In genomic region chrX:149531599-149531998, GRCh38 we compare ENCODE assay signal across 12 cellular contexts. TPM values are rescaled to one million over a fixed set of nuclear protein-coding genes. Genes with fewer than 3 reads are reported as not detected.
DNase-seq lines count a peak whose midpoint lies in the region; ATAC-seq and TF ChIP-seq lines count a peak whose summit lies in the region.
"Had no signal": no experiment of that assay in that cellular context is flagged by ENCODE, and none has a peak within 500 bp of the region (broad histone marks: within the 10 kb centered on the region; RNA-seq: fewer than 3 reads in every experiment).

No MANE protein-coding gene starts in this region.

- TF ChIP-seq POLR2A in NB4 (IDR thresholded peaks at IDR 0.05; ENCODE audit: extremely low read depth, insufficient read length) = no peak

- no peak overlapping the region for H3K27ac ChIP-seq in brain microvascular endothelial cell

- peak; percentile 60 to 77 for ATAC-seq in activated T-cell treated with anti-CD3 and anti-CD28 coated beads, Interleukin-2, amount 50 U/mL, for 4 hours
- peak; percentile 63 for ATAC-seq in HG02798 (IDR thresholded peaks at IDR 0.05; ENCODE audit: poor library complexity, unreplicated experiment)
- ATAC-seq: PC-3 had no signal

- no peak overlapping the region for H3K4me3 ChIP-seq in NB4 (ENCODE audit: low read depth, low read length)
- H3K4me3 ChIP-seq in brain microvascular endothelial cell (ENCODE audit: low read depth, low read length) = no peak overlapping the region

- H3K27me3 ChIP-seq in brain microvascular endothelial cell (replicated peaks) = no peaks in the 10 kb centered on the region

- no peak overlapping the region for H3K4me3 Mint-ChIP-seq in activated T-cell treated with anti-CD3 and anti-CD28 coated beads, Interleukin-2, amount 50 U/mL, for 4 hours
- H3K4me3 Mint-ChIP-seq in stimulated activated naive CD8-positive, alpha-beta T cell treated with anti-CD3 and anti-CD28 coated beads, Interleukin-15, Interleukin-2, amounts not matched to agents 100 ng/mL and 50 ng/mL, for 24 hours = no peak overlapping the region
- H3K4me3 Mint-ChIP-seq: activated CD4-positive, alpha-beta T cell treated with anti-CD3 and anti-CD28 coated beads, Interleukin-2, amount 10 ng/mL, durations not matched to agents 24 days and 14 days; IgD-negative memory B cell had no signal

- no peak for DNase-seq in activated T-cell treated with anti-CD3 and anti-CD28 coated beads, Interleukin-2, amount 50 U/mL, for 4 hours
- no peak for DNase-seq in activated T-cell treated with anti-CD3 and anti-CD28 coated beads for 4 hours
- peak; percentile 64 for DNase-seq in NB4 (ENCODE audit: low read depth)
- DNase-seq in activated CD4-positive, alpha-beta T cell treated with anti-CD3 and anti-CD28 coated beads for 48 hours = no peak
- no peak for DNase-seq in brain microvascular endothelial cell
- no peak for DNase-seq in activated CD4-positive, alpha-beta T cell treated with anti-CD3 and anti-CD28 coated beads, Interleukin-2, amount 50 U/mL, for 1 hour
- DNase-seq: activated CD4-positive, alpha-beta T cell treated with anti-CD3 and anti-CD28 coated beads, Interleukin-2, amount 10 ng/mL, durations not matched to agents 24 days and 14 days; PC-3 had no signal

- no peaks in the 10 kb centered on the region for H3K36me3 Mint-ChIP-seq in activated T-cell treated with anti-CD3 and anti-CD28 coated beads, Interleukin-2, amount 50 U/mL, for 4 hours (ENCODE audit: insufficient read depth)
- peaks cover 8% of the 10 kb centered on the region for H3K36me3 Mint-ChIP-seq in stimulated activated naive CD8-positive, alpha-beta T cell treated with anti-CD3 and anti-CD28 coated beads, Interleukin-15, Interleukin-2, amounts not matched to agents 100 ng/mL and 50 ng/mL, for 24 hours (ENCODE audit: low read depth)

- in situ Hi-C loops in brain microvascular endothelial cell (cut with HindIII; ENCODE audit: low pct_ligation_motif_present, low sequenced_read_pairs) = no loop called here

- no peaks in the 10 kb centered on the region for H3K27me3 Mint-ChIP-seq in activated T-cell treated with anti-CD3 and anti-CD28 coated beads, Interleukin-2, amount 50 U/mL, for 4 hours (ENCODE audit: low read depth)
- no peaks in the 10 kb centered on the region for H3K27me3 Mint-ChIP-seq in stimulated activated naive CD8-positive, alpha-beta T cell treated with anti-CD3 and anti-CD28 coated beads, Interleukin-15, Interleukin-2, amounts not matched to agents 100 ng/mL and 50 ng/mL, for 24 hours
- H3K27me3 Mint-ChIP-seq: activated CD4-positive, alpha-beta T cell treated with anti-CD3 and anti-CD28 coated beads, Interleukin-2, amount 10 ng/mL, durations not matched to agents 24 days and 14 days had no signal

- H3K4me1 Mint-ChIP-seq in activated T-cell treated with anti-CD3 and anti-CD28 coated beads, Interleukin-2, amount 50 U/mL, for 4 hours (ENCODE audit: low read depth) = peaks cover 17% of the 10 kb centered on the region
- peaks cover 30% of the 10 kb centered on the region for H3K4me1 Mint-ChIP-seq in stimulated activated naive CD8-positive, alpha-beta T cell treated with anti-CD3 and anti-CD28 coated beads, Interleukin-15, Interleukin-2, amounts not matched to agents 100 ng/mL and 50 ng/mL, for 24 hours (ENCODE audit: low read depth)

- TF ChIP-seq CTCF in NB4 (IDR thresholded peaks at IDR 0.05; ENCODE audit: low read depth, low read length) = no peak
- no peak for TF ChIP-seq CTCF in brain microvascular endothelial cell (IDR thresholded peaks at IDR 0.05; ENCODE audit: low read depth, low read length, missing control alignments)

- H3K27ac Mint-ChIP-seq in stimulated activated naive CD8-positive, alpha-beta T cell treated with anti-CD3 and anti-CD28 coated beads, Interleukin-15, Interleukin-2, amounts not matched to agents 100 ng/mL and 50 ng/mL, for 24 hours = peak overlapping the region; percentile 93

- no peaks in the 10 kb centered on the region for H3K36me3 ChIP-seq in brain microvascular endothelial cell (replicated peaks)

- H3K9me3 Mint-ChIP-seq in activated T-cell treated with anti-CD3 and anti-CD28 coated beads, Interleukin-2, amount 50 U/mL, for 4 hours = no peaks in the 10 kb centered on the region
- H3K9me3 Mint-ChIP-seq in stimulated activated naive CD8-positive, alpha-beta T cell treated with anti-CD3 and anti-CD28 coated beads, Interleukin-15, Interleukin-2, amounts not matched to agents 100 ng/mL and 50 ng/mL, for 24 hours = no peaks in the 10 kb centered on the region
- H3K9me3 Mint-ChIP-seq: activated CD4-positive, alpha-beta T cell treated with anti-CD3 and anti-CD28 coated beads, Interleukin-2, amount 10 ng/mL, durations not matched to agents 24 days and 14 days; IgD-negative memory B cell had no signal

RNA-seq across cellular contexts. Expression of gene EOLA1, which starts 9.2 kb away (rescaled TPM):
- 10 to 100 TPM; 21.7 to 40.9 (median 22.6) TPM for total RNA-seq in activated T-cell treated with anti-CD3 and anti-CD28 coated beads, Interleukin-2, amount 50 U/mL, for 4 hours

RNA-seq across cellular contexts. Expression of gene HSFX3, which starts 18.1 kb away (rescaled TPM):
- not detected for total RNA-seq in activated T-cell treated with anti-CD3 and anti-CD28 coated beads, Interleukin-2, amount 50 U/mL, for 4 hours
- total RNA-seq: activated CD4-positive, alpha-beta T cell treated with anti-CD3 and anti-CD28 coated beads, Interleukin-2, amount 10 ng/mL, durations not matched to agents 24 days and 14 days; osteocyte; PC-3 had no signal

RNA-seq across cellular contexts. Expression of gene IDS, which starts 26.5 kb away (rescaled TPM):
- total RNA-seq in activated T-cell treated with anti-CD3 and anti-CD28 coated beads, Interleukin-2, amount 50 U/mL, for 4 hours = 10 to 100 TPM; 37.1 to 46.1 (median 38.7) TPM

RNA-seq across cellular contexts. Expression of gene MAGEA9B, which starts 55.7 kb away (rescaled TPM):
- total RNA-seq in activated T-cell treated with anti-CD3 and anti-CD28 coated beads, Interleukin-2, amount 50 U/mL, for 4 hours = not detected
- total RNA-seq: activated CD4-positive, alpha-beta T cell treated with anti-CD3 and anti-CD28 coated beads, Interleukin-2, amount 10 ng/mL, durations not matched to agents 24 days and 14 days; osteocyte; PC-3 had no signal
